ENCODE assay signal across 35 cellular contexts in the genomic region with DNA sequence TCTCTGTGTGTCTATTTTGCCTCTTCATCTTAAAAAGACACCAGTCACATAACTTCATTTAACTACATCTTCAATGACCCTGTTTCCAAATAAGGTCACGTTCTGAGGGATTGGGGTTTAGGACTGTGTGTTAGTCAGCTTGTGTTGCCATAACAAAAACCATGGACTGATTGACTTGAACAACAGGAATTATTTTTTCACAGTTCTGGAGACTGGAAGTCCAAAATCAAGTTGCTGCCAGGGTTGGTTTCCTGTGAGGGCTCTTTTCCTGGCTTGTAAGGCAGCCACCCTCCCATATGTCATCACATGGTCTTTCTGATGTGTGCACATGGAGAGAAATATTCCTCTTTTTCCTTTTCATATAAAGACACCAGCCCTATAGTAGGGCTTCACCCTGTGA. TPM values are rescaled to one million over a fixed set of nuclear protein-coding genes. Genes with fewer than 3 reads are reported as not detected.
DNase-seq lines count a peak whose midpoint lies in the region; ATAC-seq and TF ChIP-seq lines count a peak whose summit lies in the region.
"Had no signal": no experiment of that assay in that cellular context is flagged by ENCODE, and none has a peak within 500 bp of the region (broad histone marks: within the 10 kb centered on the region; RNA-seq: fewer than 3 reads in every experiment).

No MANE protein-coding gene starts in this region.

- H3K27ac Mint-ChIP-seq in MCF 10A (ENCODE audit: low read depth, unreplicated experiment), result no peak overlapping the region
- H3K27ac Mint-ChIP-seq: activated CD4-positive, alpha-beta memory T cell treated with anti-CD3 and anti-CD28 coated beads, Interleukin-2, amount 10 ng/mL, durations not matched to agents 7 days and 5 days; activated naive CD8-positive, alpha-beta T cell; stimulated activated naive B cell treated with anti-CD40 and anti-IgM and Interleukin-4, amounts not matched to agents 10 μg/mL and 1 μg/mL and 100 μg/mL, for 72 hours; T-helper 1 cell treated with Interleukin-12 subunit alpha and Interleukin-12 subunit beta and Interleukin-4 antibody, amounts not matched to agents 30 μg/mL and 1 μg/mL, for 36 hours had no signal

- H3K4ac ChIP-seq in mesenchymal stem cell (ENCODE audit: low read depth in 1 of 2, low read length in 2 of 2), result no peak overlapping the region

- BruUV-seq in MCF 10A (replicated peaks; lab: Mats Ljungman, UMichigan), result no TSS peak

- H2BK5ac ChIP-seq in mesenchymal stem cell (ENCODE audit: low read depth, low read length, poor library complexity, severe bottlenecking), result no peak overlapping the region

- peaks cover 14% of the 10 kb centered on the region for H3K4me1 Mint-ChIP-seq in MCF 10A (ENCODE audit: insufficient read depth, unreplicated experiment)

- no peak overlapping the region for H4K8ac ChIP-seq in mesenchymal stem cell (ENCODE audit: low read length)

- H3K9me3 ChIP-seq in breast epithelium (no peaks in the 10 kb centered on the region), ascending aorta (no peaks in the 10 kb centered on the region), mesenchymal stem cell (ENCODE audit: control insufficient read depth, low read length) (no peaks in the 10 kb centered on the region), uterus (no peaks in the 10 kb centered on the region)
- H3K9me3 ChIP-seq: colonic mucosa, psoas muscle, vagina had no signal

- no peak for ATAC-seq in activated CD4-positive, CD25-positive, alpha-beta regulatory T cell treated with anti-CD3 and anti-CD28 coated beads, Interleukin-2, amount 50 U/mL, for 24 hours
- ATAC-seq: effector memory CD8-positive, alpha-beta T cell; left ventricle myocardium superior; naive thymus-derived CD8-positive, alpha-beta T cell; psoas muscle; stimulated activated naive B cell treated with anti-CD40 and anti-IgM and Interleukin-4, amounts not matched to agents 10 μg/mL and 1 μg/mL and 100 μg/mL, for 72 hours had no signal

- WGBS in mesenchymal stem cell, result 100% methylated on average over 1 of the region's 1 CpG

- no peaks in the 10 kb centered on the region for H3K4me1 ChIP-seq in breast epithelium
- H3K4me1 ChIP-seq in ascending aorta, result peaks cover 8 to 55% of the 10 kb centered on the region in 2 donors
- H3K4me1 ChIP-seq in mesenchymal stem cell (ENCODE audit: control insufficient read depth, insufficient read depth, low read depth, low read length), result no peaks in the 10 kb centered on the region
- peaks cover 0 to 5% of the 10 kb centered on the region in 2 donors for H3K4me1 ChIP-seq in uterus

- H2BK120ac ChIP-seq in mesenchymal stem cell (ENCODE audit: low read depth, low read length), result no peak overlapping the region

- H3K27me3 ChIP-seq in breast epithelium (no peaks in the 10 kb centered on the region), ascending aorta (no peaks in the 10 kb centered on the region), mesenchymal stem cell (ENCODE audit: control insufficient read depth in 1 of 2, insufficient read depth in 1 of 2, low read length in 2 of 2) (no peaks in the 10 kb centered on the region), uterus (no peaks in the 10 kb centered on the region)
- H3K27me3 ChIP-seq: cardiac muscle cell, colonic mucosa, vagina had no signal

- H3K18ac ChIP-seq in mesenchymal stem cell (ENCODE audit: low read depth in 1 of 2, low read length in 2 of 2), result no peak overlapping the region

- H4K91ac ChIP-seq in mesenchymal stem cell (ENCODE audit: low read length), result no peak overlapping the region

- no peak overlapping the region for H3K4me2 ChIP-seq in mesenchymal stem cell (ENCODE audit: low read length, poor library complexity, severe bottlenecking)

- H3K14ac ChIP-seq in mesenchymal stem cell (ENCODE audit: low read length in 2 of 2), result no peak overlapping the region

- H3K4me3 ChIP-seq in breast epithelium (no peak overlapping the region), ascending aorta (no peak overlapping the region), mesenchymal stem cell (ENCODE audit: insufficient read depth in 1 of 2, low read depth in 1 of 2, low read length in 2 of 2) (no peak overlapping the region), uterus (no peak overlapping the region)
- H3K4me3 ChIP-seq: cardiac muscle cell, colonic mucosa, psoas muscle, SK-N-MC, skin epidermis, vagina had no signal

- TF ChIP-seq CTCF in breast epithelium (IDR thresholded peaks at IDR 0.05), result no peak
- TF ChIP-seq CTCF in MCF 10A (IDR thresholded peaks at IDR 0.05; ENCODE audit: unreplicated experiment), result no peak
- TF ChIP-seq CTCF in ascending aorta (IDR thresholded peaks at IDR 0.05), result no peak
- no peak for TF ChIP-seq CTCF in uterus (IDR thresholded peaks at IDR 0.05)

- POLR2A ChIA-PET in MCF 10A (lab: Yijun Ruan, JAX), result interaction anchor here (1.3 kb wide), 1 partner anchor 10 kb away, joined by 6 read pairs; no protein-coding TSS in a partner anchor

- H3K36me3 Mint-ChIP-seq in MCF 10A (ENCODE audit: insufficient read depth, unreplicated experiment), result peaks cover 39% of the 10 kb centered on the region

- CTCF ChIA-PET in MCF 10A (lab: Yijun Ruan, JAX), result no interaction called here

- H3K9me3 Mint-ChIP-seq in MCF 10A (ENCODE audit: unreplicated experiment), result no peaks in the 10 kb centered on the region
- H3K9me3 Mint-ChIP-seq: activated CD4-positive, alpha-beta memory T cell treated with anti-CD3 and anti-CD28 coated beads, Interleukin-2, amount 10 ng/mL, durations not matched to agents 7 days and 5 days; effector memory CD8-positive, alpha-beta T cell; naive thymus-derived CD8-positive, alpha-beta T cell; stimulated activated naive B cell treated with anti-CD40 and anti-IgM and Interleukin-4, amounts not matched to agents 10 μg/mL and 1 μg/mL and 100 μg/mL, for 72 hours; T-helper 1 cell treated with Interleukin-12 subunit alpha and Interleukin-12 subunit beta and Interleukin-4 antibody, amounts not matched to agents 30 μg/mL and 1 μg/mL, for 36 hours had no signal

- H3K23ac ChIP-seq in mesenchymal stem cell (ENCODE audit: low read length in 2 of 2), result no peak overlapping the region

- no peak overlapping the region for H2BK15ac ChIP-seq in mesenchymal stem cell (ENCODE audit: low read depth, poor library complexity, severe bottlenecking)

- H2AFZ ChIP-seq in mesenchymal stem cell (ENCODE audit: low read depth, low read length), result no peak overlapping the region

- H3K27ac ChIP-seq in breast epithelium, result peak overlapping the region; percentile 15 to 16
- H3K27ac ChIP-seq in ascending aorta, result peak overlapping the region; percentile 74 to 76
- no peak overlapping the region for H3K27ac ChIP-seq in mesenchymal stem cell (ENCODE audit: low read length, poor library complexity, severe bottlenecking)
- peak overlapping the region; percentile 23 to 28 for H3K27ac ChIP-seq in uterus
- H3K27ac ChIP-seq: cardiac muscle cell, colonic mucosa, psoas muscle, SK-N-MC, vagina had no signal

- no peak for DNase-seq in breast epithelium (ENCODE audit: low spot score in 2 of 2)
- no peak for DNase-seq in MCF 10A (ENCODE audit: unreplicated experiment)
- no peak for DNase-seq in ascending aorta (ENCODE audit: low spot score in 2 of 2)
- peak; percentile 24 for DNase-seq in mesenchymal stem cell
- no peak for DNase-seq in uterus
- DNase-seq in HuH-7.5 (ENCODE audit: low spot score), result no peak
- no peak for DNase-seq in iPS-NIHi11 (ENCODE audit: low spot score)
- DNase-seq: activated CD4-positive, alpha-beta memory T cell treated with anti-CD3 and anti-CD28 coated beads, Interleukin-2, amount 10 ng/mL, durations not matched to agents 7 days and 5 days; activated CD4-positive, alpha-beta T cell treated with anti-CD3 and anti-CD28 coated beads for 1 hour; activated CD8-positive, alpha-beta memory T cell treated with anti-CD3 and anti-CD28 coated beads, Interleukin-2, amount 50 U/mL, for 4 hours; activated effector memory CD4-positive, alpha-beta T cell treated with Interleukin-2 at 50 U/mL for 16 hours; Calu3; colonic mucosa; DND-41; effector memory CD8-positive, alpha-beta T cell; foreskin fibroblast; head of caudate nucleus; KBM-7; left ventricle myocardium superior; MM.1S; naive thymus-derived CD8-positive, alpha-beta T cell; NCI-H1105 treated with DMSO at 0.1 percent for 48 hours; NCI-H2029; NCI-H524; nucleus accumbens; OCI-M1; psoas muscle; stimulated activated naive B cell treated with anti-CD40 and anti-IgM and Interleukin-4, amounts not matched to agents 10 μg/mL and 1 μg/mL and 100 μg/mL, for 72 hours had no signal

- H3K36me3 ChIP-seq in breast epithelium (no peaks in the 10 kb centered on the region), ascending aorta (no peaks in the 10 kb centered on the region), mesenchymal stem cell (ENCODE audit: control insufficient read depth in 1 of 2, insufficient read depth in 2 of 2, low read depth in 1 of 2, low read length in 2 of 2) (peaks cover 2 to 15% of the 10 kb centered on the region in 2 experiments), uterus (no peaks in the 10 kb centered on the region)
- H3K36me3 ChIP-seq: colonic mucosa, vagina had no signal

- TF ChIP-seq POLR2A in breast epithelium (IDR thresholded peaks at IDR 0.05) (no peak), uterus (IDR thresholded peaks at IDR 0.05) (no peak)

- H2BK12ac ChIP-seq in mesenchymal stem cell (ENCODE audit: low read length in 2 of 2), result no peak overlapping the region

- H2AK5ac ChIP-seq in mesenchymal stem cell (ENCODE audit: low read length, severe bottlenecking), result no peak overlapping the region

- H3K9ac ChIP-seq in mesenchymal stem cell (ENCODE audit: low read length), result no peak overlapping the region

- H3K4me3 Mint-ChIP-seq in MCF 10A (ENCODE audit: unreplicated experiment), result no peak overlapping the region
- H3K4me3 Mint-ChIP-seq: activated CD4-positive, alpha-beta memory T cell treated with anti-CD3 and anti-CD28 coated beads, Interleukin-2, amount 10 ng/mL, durations not matched to agents 7 days and 5 days; activated naive CD8-positive, alpha-beta T cell; effector memory CD8-positive, alpha-beta T cell; naive thymus-derived CD8-positive, alpha-beta T cell; stimulated activated naive B cell treated with anti-CD40 and anti-IgM and Interleukin-4, amounts not matched to agents 10 μg/mL and 1 μg/mL and 100 μg/mL, for 72 hours; T-helper 1 cell treated with Interleukin-12 subunit alpha and Interleukin-12 subunit beta and Interleukin-4 antibody, amounts not matched to agents 30 μg/mL and 1 μg/mL, for 36 hours had no signal

- no peaks in the 10 kb centered on the region for H3K27me3 Mint-ChIP-seq in MCF 10A (ENCODE audit: insufficient read depth, unreplicated experiment)
- H3K27me3 Mint-ChIP-seq: activated CD4-positive, alpha-beta memory T cell treated with anti-CD3 and anti-CD28 coated beads, Interleukin-2, amount 10 ng/mL, durations not matched to agents 7 days and 5 days; activated naive CD8-positive, alpha-beta T cell; effector memory CD8-positive, alpha-beta T cell; naive thymus-derived CD8-positive, alpha-beta T cell; stimulated activated naive B cell treated with anti-CD40 and anti-IgM and Interleukin-4, amounts not matched to agents 10 μg/mL and 1 μg/mL and 100 μg/mL, for 72 hours had no signal

- intact Hi-C loops in breast epithelium (cut with DNase I; ENCODE audit: low total_unique reads) (no loop called here), MCF 10A (cut with micrococcal nuclease) (no loop called here), ascending aorta (cut with DNase I) (loop anchor here (5.0 kb wide), 1 partner anchor 109 kb away; a partner anchor contains a TSS), uterus (cut with DNase I; ENCODE audit: low total_unique reads) (no loop called here)

- H3K79me1 ChIP-seq in mesenchymal stem cell (replicated peaks; ENCODE audit: low read length, poor library complexity, severe bottlenecking), result peaks cover 25% of the 10 kb centered on the region

RNA-seq across cellular contexts. Expression of a gene that starts 55.3 kb away (rescaled TPM):
- total RNA-seq in breast epithelium (10 to 100 TPM; 55.4 to 74.1 (median 63.6) TPM), MCF 10A (2022) (51.8 and 69.0 TPM in 2 replicates), ascending aorta (41.1 TPM), uterus (10 to 100 TPM; 43.0 to 66.5 (median 58.2) TPM)
- polyA plus RNA-seq in mesenchymal stem cell (2013, experiment 1 of 2), result 38.5 TPM
- 42.0 TPM for polyA plus RNA-seq in mesenchymal stem cell (2013, experiment 2 of 2)
